11 cellular contexts compared by ENCODE assay signal in genomic region chr3:188284455-188285212, GRCh38.
A peak's percentile ranks its signal among the peaks of the same experiment; 100 is the strongest.
DNase-seq lines count a peak whose midpoint lies in the region; ATAC-seq, FAIRE-seq and TF ChIP-seq lines count a peak whose summit lies in the region.
"Had no signal": no experiment of that assay in that cellular context is flagged by ENCODE, and none has a peak within 500 bp of the region (broad histone marks: within the 10 kb centered on the region; RNA-seq: fewer than 3 reads in every experiment).

No MANE protein-coding gene starts in this region.

- 64 to 72% methylated on average over 9 of the region's 9 CpGs for WGBS in aorta, 2 donors

- H3K27me3 ChIP-seq in DOHH2 (ENCODE audit: control insufficient read depth, low read length) (no peaks in the 10 kb centered on the region), colonic mucosa (no peaks in the 10 kb centered on the region), aorta (ENCODE audit: control insufficient read depth in 1 of 2, insufficient read depth in 2 of 2, low read length in 1 of 2) (no peaks in the 10 kb centered on the region), dorsolateral prefrontal cortex (no peaks in the 10 kb centered on the region)

- H3K9me2 ChIP-seq in DOHH2 (replicated peaks; ENCODE audit: control insufficient read depth, low read length): no peaks in the 10 kb centered on the region

- intact Hi-C loops in colonic mucosa (cut with DNase I) (no loop called here), aorta (cut with DNase I) (loop anchor here (5.0 to 10.0 kb wide), 2 partner anchors 542 to 670 kb away; no protein-coding TSS in a partner anchor), dorsolateral prefrontal cortex (cut with DNase I) (no loop called here)

- no peaks in the 10 kb centered on the region for H3K9me3 Mint-ChIP-seq in T-helper 2 cell treated with Interferon-gamma antibody and Interleukin-4, amounts not matched to agents 5 μg/mL and 100 μg/mL, for 36 hours

- FAIRE-seq in RCC 7860 (lab: Jason Lieb, UNC): no peak

- no peaks in the 10 kb centered on the region for H3F3A ChIP-seq in DOHH2 (ENCODE audit: control insufficient read depth, insufficient read depth)

- H3K36me3 ChIP-seq in DOHH2 (ENCODE audit: control insufficient read depth, low read length): peaks cover 7% of the 10 kb centered on the region
- H3K36me3 ChIP-seq in colonic mucosa: no peaks in the 10 kb centered on the region
- H3K36me3 ChIP-seq in aorta (ENCODE audit: control insufficient read depth in 1 of 2, insufficient read depth in 2 of 2, low read length in 1 of 2): no peaks in the 10 kb centered on the region

- peak; percentile 76 for DNase-seq in T-helper 2 cell treated with Interferon-gamma antibody and Interleukin-4, amounts not matched to agents 5 μg/mL and 100 μg/mL, for 36 hours (ENCODE audit: low spot score)
- DNase-seq in coronary artery (ENCODE audit: low spot score): no peak
- peak; percentile 75 for DNase-seq in stimulated activated CD4-positive, alpha-beta T cell treated with anti-CD3 and anti-CD28 coated beads, Interleukin-15, amount 100 ng/mL, for 24 hours
- DNase-seq in colonic mucosa: no peak
- DNase-seq in aorta: no peak
- DNase-seq in dorsolateral prefrontal cortex: no peak
- DNase-seq in RCC 7860 (ENCODE audit: low spot score): no peak
- DNase-seq: DND-41, Kasumi-1, left cardiac atrium had no signal

- peak overlapping the region; percentile 3 for H3K4me3 Mint-ChIP-seq in T-helper 2 cell treated with Interferon-gamma antibody and Interleukin-4, amounts not matched to agents 5 μg/mL and 100 μg/mL, for 36 hours

- H3K27ac ChIP-seq in DOHH2 (ENCODE audit: low read depth, low read length) (no peak overlapping the region), coronary artery (peak overlapping the region; percentile 80 to 83), colonic mucosa (no peak overlapping the region), aorta (ENCODE audit: low read depth in 1 of 2, low read length in 2 of 2) (peak overlapping the region in 1 of 2 donors; percentile 77), dorsolateral prefrontal cortex (no peak overlapping the region)

- peak overlapping the region; percentile 17; the same call in 1 of the 2 replicates for H3K4me2 ChIP-seq in DOHH2 (ENCODE audit: low read length)

- H3K4me1 ChIP-seq in DOHH2 (ENCODE audit: control insufficient read depth, low read length) (peaks cover 38% of the 10 kb centered on the region), colonic mucosa (no peaks in the 10 kb centered on the region), aorta (ENCODE audit: control insufficient read depth in 1 of 2, insufficient read depth in 2 of 2, low read length in 2 of 2) (peaks cover 12 to 24% of the 10 kb centered on the region in 2 donors)

- TF ChIP-seq CTCF in DOHH2 (IDR thresholded peaks at IDR 0.05; ENCODE audit: low read depth, low read length, poor library complexity, severe bottlenecking) (no peak), coronary artery (IDR thresholded peaks at IDR 0.05) (no peak), colonic mucosa (IDR thresholded peaks at IDR 0.05) (no peak), dorsolateral prefrontal cortex (IDR thresholded peaks at IDR 0.05 in 54 of 56, conservative IDR thresholded peaks at IDR 0.05 in 2 of 56; ENCODE audit: low read depth in 1 of 56, partially characterized antibody in 56 of 56) (no peak)

- peaks cover 70% of the 10 kb centered on the region for H3K79me2 ChIP-seq in DOHH2 (ENCODE audit: control insufficient read depth, low read length)

- H3K27me3 Mint-ChIP-seq in T-helper 2 cell treated with Interferon-gamma antibody and Interleukin-4, amounts not matched to agents 5 μg/mL and 100 μg/mL, for 36 hours (ENCODE audit: low read depth): no peaks in the 10 kb centered on the region

- H3K27ac Mint-ChIP-seq in T-helper 2 cell treated with Interferon-gamma antibody and Interleukin-4, amounts not matched to agents 5 μg/mL and 100 μg/mL, for 36 hours: peak overlapping the region; percentile 12

- peaks cover 2% of the 10 kb centered on the region for H3K36me3 Mint-ChIP-seq in T-helper 2 cell treated with Interferon-gamma antibody and Interleukin-4, amounts not matched to agents 5 μg/mL and 100 μg/mL, for 36 hours (ENCODE audit: low read depth)

- no peak overlapping the region for H3K9ac ChIP-seq in colonic mucosa (ENCODE audit: low read depth in 2 of 2, low read length in 2 of 2)

- peaks cover 34% of the 10 kb centered on the region for H3K4me1 Mint-ChIP-seq in T-helper 2 cell treated with Interferon-gamma antibody and Interleukin-4, amounts not matched to agents 5 μg/mL and 100 μg/mL, for 36 hours (ENCODE audit: low read depth)

- H3K4me3 ChIP-seq in DOHH2 (ENCODE audit: low read length) (no peak overlapping the region), coronary artery (no peak overlapping the region), colonic mucosa (no peak overlapping the region), aorta (ENCODE audit: low read length in 2 of 2) (no peak overlapping the region), dorsolateral prefrontal cortex (no peak overlapping the region)

- H4K20me1 ChIP-seq in DOHH2 (ENCODE audit: control insufficient read depth, insufficient read depth, low read depth, low read length): no peaks in the 10 kb centered on the region

- no peak for ATAC-seq in aorta (ENCODE audit: low FRiP score)
- ATAC-seq: left cardiac atrium had no signal

- H3K9me3 ChIP-seq in DOHH2 (ENCODE audit: control insufficient read depth, insufficient read depth, low read length) (no peaks in the 10 kb centered on the region), colonic mucosa (no peaks in the 10 kb centered on the region), aorta (ENCODE audit: control insufficient read depth, low read length) (no peaks in the 10 kb centered on the region)

Comparison
In these comparisons a context has a peak if more than half of its experiments do, and no peak if none do; other contexts are left out.
1. H3K27ac ChIP-seq: peak in coronary artery (2 of 2); none in DOHH2 (single experiment), colonic mucosa (single experiment) and dorsolateral prefrontal cortex (0 of 59).
2. DNase-seq: peak in T-helper 2 cell treated with Interferon-gamma antibody and Interleukin-4, amounts not matched to agents 5 μg/mL and 100 μg/mL, for 36 hours (single experiment) and stimulated activated CD4-positive, alpha-beta T cell treated with anti-CD3 and anti-CD28 coated beads, Interleukin-15, amount 100 ng/mL, for 24 hours (single experiment); none in coronary artery (single experiment), colonic mucosa (single experiment), aorta (0 of 2), dorsolateral prefrontal cortex (0 of 10) and RCC 7860 (single experiment).
3. intact Hi-C loops: an anchor here in aorta (5.0 to 10.0 kb wide); none called in colonic mucosa and dorsolateral prefrontal cortex.